ENCODE assay signal across 25 cellular contexts in genomic region chr21:33873116-33873515, GRCh38.
"Had no signal": no experiment of that assay in that cellular context is flagged by ENCODE, and none has a peak within 500 bp of the region (broad histone marks: within the 10 kb centered on the region; RNA-seq: fewer than 3 reads in every experiment).

No MANE protein-coding gene starts in this region.

- DNase-seq: colonic mucosa; cortex of kidney; effector CD8-positive, alpha-beta T cell; effector memory CD8-positive, alpha-beta T cell; endodermal cell; erythroblast; esophagus squamous epithelium; foreskin fibroblast; foreskin melanocyte; gastrocnemius medialis; glutamatergic neuron; head of caudate nucleus; heart right ventricle; hippocampal formation; left cardiac atrium; left lung; left ventricle myocardium superior; lower lobe of right lung; mesendoderm; midbrain had no signal

- H3K4me1 ChIP-seq: colonic mucosa, esophagus squamous epithelium, gastrocnemius medialis, heart right ventricle, left lung, lower lobe of right lung had no signal

- ATAC-seq: effector memory CD8-positive, alpha-beta T cell; esophagus mucosa; gastrocnemius medialis; heart right ventricle; left cardiac atrium; left lung; left ventricle myocardium superior; lower lobe of right lung had no signal

- FAIRE-seq: endometrium, islet of Langerhans, keratinocyte had no signal

- H3K9me3 ChIP-seq: colonic mucosa, esophagus squamous epithelium, gastrocnemius medialis, heart right ventricle, left lung, lower lobe of right lung had no signal

- H3K36me3 ChIP-seq: colonic mucosa, esophagus squamous epithelium, gastrocnemius medialis, heart right ventricle, left lung, lower lobe of right lung had no signal

- H3K27me3 ChIP-seq: colonic mucosa, esophagus squamous epithelium, gastrocnemius medialis, heart right ventricle, left lung had no signal

- H3K4me3 ChIP-seq: colonic mucosa, esophagus squamous epithelium, gastrocnemius medialis, heart right ventricle, left lung, lower lobe of right lung had no signal

- H3K27ac ChIP-seq: colonic mucosa, epithelial cell of prostate, esophagus squamous epithelium, gastrocnemius medialis, heart right ventricle, left lung, lower lobe of right lung had no signal
